8 cellular contexts compared by ENCODE assay signal in genomic region chr2:190882327-190882766, GRCh38. TPM values are rescaled to one million over a fixed set of nuclear protein-coding genes. Genes with fewer than 3 reads are reported as not detected.
DNase-seq lines count a peak whose midpoint lies in the region; ATAC-seq, FAIRE-seq and TF ChIP-seq lines count a peak whose summit lies in the region.

No MANE protein-coding gene starts in this region.

- H3K9me3 ChIP-seq in left lung: no peaks in the 10 kb centered on the region

- no peaks in the 10 kb centered on the region for H3K36me3 ChIP-seq in left lung

- peak overlapping the region; percentile 89 for H3K4me3 Mint-ChIP-seq in activated naive CD8-positive, alpha-beta T cell treated with anti-CD3 and anti-CD28 coated beads for 36 hours
- peak overlapping the region; percentile 93 for H3K4me3 Mint-ChIP-seq in type B pancreatic cell

- TF ChIP-seq CTCF in left lung (IDR thresholded peaks at IDR 0.05) (no peak), type B pancreatic cell (conservative IDR thresholded peaks at IDR 0.05) (no peak)

- H3K36me3 Mint-ChIP-seq in activated naive CD8-positive, alpha-beta T cell treated with anti-CD3 and anti-CD28 coated beads for 36 hours: peaks cover 45% of the 10 kb centered on the region
- H3K36me3 Mint-ChIP-seq in type B pancreatic cell: peaks cover 9% of the 10 kb centered on the region

- TF ChIP-seq POLR2A in GM12891 (IDR thresholded peaks at IDR 0.05; ENCODE audit: low read depth, low read length) (no peak), erythroblast (IDR thresholded peaks at IDR 0.05; ENCODE audit: low read length) (no peak)

- ATAC-seq in HG03135 (IDR thresholded peaks at IDR 0.05; ENCODE audit: unreplicated experiment) (peak; percentile 1), left lung (no peak)

- H3K4me3 ChIP-seq in left lung: peak overlapping the region; percentile 88 to 93

- H3K27me3 ChIP-seq in left lung: no peaks in the 10 kb centered on the region

- no peaks in the 10 kb centered on the region for H3K27me3 Mint-ChIP-seq in activated naive CD8-positive, alpha-beta T cell treated with anti-CD3 and anti-CD28 coated beads for 36 hours
- H3K27me3 Mint-ChIP-seq in type B pancreatic cell: no peaks in the 10 kb centered on the region

- peaks cover 7 to 67% of the 10 kb centered on the region in 2 donors for H3K4me1 ChIP-seq in left lung

- peak overlapping the region; percentile 98 to 99 for H3K27ac ChIP-seq in left lung

- no peaks in the 10 kb centered on the region for H3K9me3 Mint-ChIP-seq in activated naive CD8-positive, alpha-beta T cell treated with anti-CD3 and anti-CD28 coated beads for 36 hours
- H3K9me3 Mint-ChIP-seq in type B pancreatic cell: no peaks in the 10 kb centered on the region

- peaks cover 40% of the 10 kb centered on the region for H3K4me1 Mint-ChIP-seq in activated naive CD8-positive, alpha-beta T cell treated with anti-CD3 and anti-CD28 coated beads for 36 hours
- peaks cover 21% of the 10 kb centered on the region for H3K4me1 Mint-ChIP-seq in type B pancreatic cell (ENCODE audit: unreplicated experiment)

- intact Hi-C loops in left lung (cut with DNase I): no loop called here

- no peak for DNase-seq in GM12891 (ENCODE audit: insufficient read length, low spot score)
- no peak for DNase-seq in activated naive CD8-positive, alpha-beta T cell treated with anti-CD3 and anti-CD28 coated beads for 36 hours
- DNase-seq in left lung: no peak
- DNase-seq in type B pancreatic cell (ENCODE audit: extremely low spot score, unreplicated experiment): no peak
- DNase-seq in HTR-8/SVneo (ENCODE audit: insufficient read length, low spot score): no peak
- no peak for DNase-seq in erythroblast (lab: John Stamatoyannopoulos, UW)
- no peak for DNase-seq in NCI-H345 (lab: John Stamatoyannopoulos, UW)

- H3K27ac Mint-ChIP-seq in activated naive CD8-positive, alpha-beta T cell treated with anti-CD3 and anti-CD28 coated beads for 36 hours: peak overlapping the region; percentile 98
- H3K27ac Mint-ChIP-seq in type B pancreatic cell: peak overlapping the region; percentile 93

- peak; percentile 28 for FAIRE-seq in GM12891 (lab: Jason Lieb, UNC)
- FAIRE-seq in HTR-8/SVneo (lab: Jason Lieb, UNC): no peak

TF ChIP-seq in GM12891, 5 proteins besides CTCF, POLR2A, EP300 and RAD21:
- TF ChIP-seq POU2F2 (IDR thresholded peaks at IDR 0.05; ENCODE audit: low read depth, low read length): no peak
- no peak for TF ChIP-seq PAX5 (IDR thresholded peaks at IDR 0.05; ENCODE audit: insufficient read depth, low read length, severe bottlenecking)
- no peak for TF ChIP-seq TAF1 (IDR thresholded peaks at IDR 0.05; ENCODE audit: low read depth, low read length)
- no peak for TF ChIP-seq SPI1 (IDR thresholded peaks at IDR 0.05; ENCODE audit: low read depth, low read length)
- no peak for TF ChIP-seq POLR2AphosphoS5 (IDR thresholded peaks at IDR 0.05; ENCODE audit: low read depth, low read length)

RNA-seq across cellular contexts. Expression of gene GLS, which starts 1.7 kb away (rescaled TPM):
- 48.1 TPM for polyA plus RNA-seq in GM12891 (2012; ENCODE audit: low read depth, missing spikeins)
- total RNA-seq in activated naive CD8-positive, alpha-beta T cell treated with anti-CD3 and anti-CD28 coated beads for 36 hours: 100 to 1,000 TPM; 192 to 201 TPM
- total RNA-seq in left lung (100 to 1,000 TPM; 192 to 346 TPM), type B pancreatic cell (ENCODE audit: low replicate concordance) (160 and 211 TPM in 2 replicates)
